In genomic region chr3:99838755-99839154, GRCh38 we compare ENCODE assay signal across 1 cellular context.
TF ChIP-seq lines count a peak whose summit lies in the region.

No MANE protein-coding gene starts in this region.

TF ChIP-seq in GM23338, 12 proteins besides CTCF, POLR2A, EP300 and RAD21 (continued from another document):
- no peak for TF ChIP-seq ETS1 (IDR thresholded peaks at IDR 0.05)
- TF ChIP-seq POLR2AphosphoS5 (IDR thresholded peaks at IDR 0.05; ENCODE audit: low read depth), result no peak
- no peak for TF ChIP-seq CREB1 (CRISPR knock-in tag; IDR thresholded peaks at IDR 0.05; ENCODE audit: low read depth)
- TF ChIP-seq JUNB (IDR thresholded peaks at IDR 0.05; ENCODE audit: unreplicated experiment), result no peak
- TF ChIP-seq STAT1 (IDR thresholded peaks at IDR 0.05; ENCODE audit: unreplicated experiment), result no peak
- no peak for TF ChIP-seq NANOG (IDR thresholded peaks at IDR 0.05; ENCODE audit: borderline replicate concordance)
- no peak for TF ChIP-seq EZH2phosphoT487 (IDR thresholded peaks at IDR 0.05; ENCODE audit: unreplicated experiment)
- no peak for TF ChIP-seq ZNF462 (CRISPR knock-in tag; IDR thresholded peaks at IDR 0.05)
- TF ChIP-seq REST (IDR thresholded peaks at IDR 0.05; ENCODE audit: unreplicated experiment), result no peak
